8 cellular contexts compared by ENCODE assay signal in genomic region chr11:3905080-3905953, GRCh38. TPM values are rescaled to one million over a fixed set of nuclear protein-coding genes. Genes with fewer than 3 reads are reported as not detected.
DNase-seq lines count a peak whose midpoint lies in the region; ATAC-seq, FAIRE-seq and TF ChIP-seq lines count a peak whose summit lies in the region.

No MANE protein-coding gene starts in this region.

- H3K27ac Mint-ChIP-seq in Calu3 (ENCODE audit: unreplicated experiment): peak overlapping the region; percentile 95

- CTCF ChIA-PET in Calu3 (lab: Charles Lee): interaction anchor here (0.7 to 2.8 kb wide), 7 partner anchors 9 to 64 kb away, joined by 3 to 18 read pairs (median 6); partner anchors contain the start of genes RHOG and STIM1

- intact Hi-C loops in Calu3 (cut with micrococcal nuclease; ENCODE audit: unreplicated experiment): loop anchor here (2.0 kb wide), 2 partner anchors 27 to 49 kb away; no protein-coding TSS in a partner anchor
- intact Hi-C loops in prostate gland (cut with DNase I): no loop called here

- no peaks in the 10 kb centered on the region for H3K36me3 ChIP-seq in prostate gland

- peak; percentile 83 for FAIRE-seq in H54 (lab: Jason Lieb, UNC)

- no peaks in the 10 kb centered on the region for H3K27me3 ChIP-seq in prostate gland (replicated peaks; ENCODE audit: insufficient read depth)

- WGBS in prostate gland: 72% methylated on average over 3 of the region's 3 CpGs

- no peaks in the 10 kb centered on the region for H3K9me3 ChIP-seq in prostate gland

- no peaks in the 10 kb centered on the region for H3K4me1 ChIP-seq in prostate gland (replicated peaks)

- no peak for TF ChIP-seq CTCF in Calu3 (IDR thresholded peaks at IDR 0.05; ENCODE audit: unreplicated experiment)
- TF ChIP-seq CTCF in prostate gland (IDR thresholded peaks at IDR 0.05): no peak

- no peaks in the 10 kb centered on the region for H3K9me3 Mint-ChIP-seq in Calu3 (ENCODE audit: low read depth, unreplicated experiment)
- H3K9me3 Mint-ChIP-seq in activated T-cell treated with anti-CD3 and anti-CD28 coated beads, Interleukin-2, amount 50 U/mL, for 4 hours: no peaks in the 10 kb centered on the region

- peak; percentile 99 to 100 for ATAC-seq in activated T-cell treated with anti-CD3 and anti-CD28 coated beads, Interleukin-2, amount 50 U/mL, for 4 hours
- ATAC-seq in HG03571 (IDR thresholded peaks at IDR 0.05; ENCODE audit: unreplicated experiment): no peak

- H3K36me3 Mint-ChIP-seq in Calu3 (ENCODE audit: insufficient read depth, unreplicated experiment): peaks cover 20% of the 10 kb centered on the region
- H3K36me3 Mint-ChIP-seq in activated T-cell treated with anti-CD3 and anti-CD28 coated beads, Interleukin-2, amount 50 U/mL, for 4 hours (ENCODE audit: insufficient read depth): no peaks in the 10 kb centered on the region

- H3K27me3 Mint-ChIP-seq in Calu3 (ENCODE audit: unreplicated experiment): no peaks in the 10 kb centered on the region
- no peaks in the 10 kb centered on the region for H3K27me3 Mint-ChIP-seq in activated T-cell treated with anti-CD3 and anti-CD28 coated beads, Interleukin-2, amount 50 U/mL, for 4 hours (ENCODE audit: low read depth)

- peak overlapping the region; percentile 56 for H3K4me3 Mint-ChIP-seq in Calu3 (ENCODE audit: low read depth, unreplicated experiment)
- peak overlapping the region; percentile 49 for H3K4me3 Mint-ChIP-seq in activated T-cell treated with anti-CD3 and anti-CD28 coated beads, Interleukin-2, amount 50 U/mL, for 4 hours

- BruUV-seq in Calu3 (replicated peaks; lab: Mats Ljungman, UMichigan): no TSS peak

- H3K4me1 Mint-ChIP-seq in Calu3 (ENCODE audit: low read depth, unreplicated experiment): peaks cover 60% of the 10 kb centered on the region
- H3K4me1 Mint-ChIP-seq in activated T-cell treated with anti-CD3 and anti-CD28 coated beads, Interleukin-2, amount 50 U/mL, for 4 hours (ENCODE audit: low read depth): peaks cover 86% of the 10 kb centered on the region

- no peak overlapping the region for H3K4me3 ChIP-seq in prostate gland

- no peak overlapping the region for H3K27ac ChIP-seq in prostate gland

- TF ChIP-seq POLR2A in H54 (IDR thresholded peaks at IDR 0.05; ENCODE audit: low read depth, low read length) (no peak), prostate gland (IDR thresholded peaks at IDR 0.05) (no peak)

- DNase-seq in Calu3: peak; percentile 82
- DNase-seq in H54 (ENCODE audit: insufficient read length, low spot score): peak; percentile 77
- DNase-seq in MV-4-11 (lab: John Stamatoyannopoulos, UW): peak; percentile 86
- DNase-seq in activated T-cell treated with anti-CD3 and anti-CD28 coated beads, Interleukin-2, amount 50 U/mL, for 4 hours: peak; percentile 64
- DNase-seq in glomerular visceral epithelial cell (ENCODE audit: extremely low spot score): peak; percentile 95
- peak; percentile 58 to 68 for DNase-seq in stimulated activated CD4-positive, alpha-beta T cell treated with anti-CD3 and anti-CD28 coated beads, Interleukin-2, amount 100 ng/mL, for 24 hours
- no peak for DNase-seq in prostate gland (ENCODE audit: low spot score)

RNA-seq across cellular contexts. Expression of gene STIM1, which starts 49.9 kb away (rescaled TPM):
- total RNA-seq in Calu3 (2022) (53.7 and 60.1 TPM in 2 replicates), prostate gland (10 to 100 TPM; 34.1 to 65.0 TPM)
- total RNA-seq in activated T-cell treated with anti-CD3 and anti-CD28 coated beads, Interleukin-2, amount 50 U/mL, for 4 hours: 10 to 100 TPM; 35.6 to 42.5 (median 37.4) TPM
